In genomic region chr20:48329216-48329615, GRCh38 we compare ENCODE assay signal across 3 cellular contexts.
TF ChIP-seq lines count a peak whose summit lies in the region.

No MANE protein-coding gene starts in this region.

TF ChIP-seq in HepG2, 621 proteins besides CTCF, POLR2A, EP300 and RAD21:
- TF ChIP-seq SRSF9 (IDR thresholded peaks at IDR 0.05; ENCODE audit: borderline replicate concordance, insufficient read depth, low read depth, low read length, poor library complexity, severe bottlenecking) (no peak), PCBP2 (optimal IDR thresholded peaks at IDR 0.05; ENCODE audit: low read depth, low read length, poor library complexity, severe bottlenecking) (peak; percentile 74), ZNF564 (CRISPR knock-in tag; IDR thresholded peaks at IDR 0.05) (no peak), PRPF4 (IDR thresholded peaks at IDR 0.05; ENCODE audit: low read depth, low read length, poor library complexity, severe bottlenecking) (no peak), HNRNPK (IDR thresholded peaks at IDR 0.05; ENCODE audit: low read depth, low read length, poor library complexity, severe bottlenecking) (peak; percentile 91), DMTF1 (CRISPR knock-in tag; IDR thresholded peaks at IDR 0.05) (no peak)

TF ChIP-seq in GM23338, 12 proteins besides CTCF, POLR2A, EP300 and RAD21:
- TF ChIP-seq EZH2phosphoT487 (IDR thresholded peaks at IDR 0.05; ENCODE audit: unreplicated experiment) (no peak), POLR2AphosphoS5 (IDR thresholded peaks at IDR 0.05; ENCODE audit: low read depth) (no peak)
TF ChIP-seq in GM23338: peak in this region for 0.

TF ChIP-seq in H1, 55 proteins besides CTCF, POLR2A, EP300 and RAD21:
- TF ChIP-seq, protein P1, sequence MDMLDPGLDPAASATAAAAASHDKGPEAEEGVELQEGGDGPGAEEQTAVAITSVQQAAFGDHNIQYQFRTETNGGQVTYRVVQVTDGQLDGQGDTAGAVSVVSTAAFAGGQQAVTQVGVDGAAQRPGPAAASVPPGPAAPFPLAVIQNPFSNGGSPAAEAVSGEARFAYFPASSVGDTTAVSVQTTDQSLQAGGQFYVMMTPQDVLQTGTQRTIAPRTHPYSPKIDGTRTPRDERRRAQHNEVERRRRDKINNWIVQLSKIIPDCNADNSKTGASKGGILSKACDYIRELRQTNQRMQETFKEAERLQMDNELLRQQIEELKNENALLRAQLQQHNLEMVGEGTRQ (IDR thresholded peaks at IDR 0.05; ENCODE audit: low read length), result no peak
- no peak for TF ChIP-seq HDAC2 (IDR thresholded peaks at IDR 0.05; ENCODE audit: borderline replicate concordance in 1 of 2, low read depth in 2 of 2, low read length in 2 of 2)
- no peak for TF ChIP-seq YY1 (IDR thresholded peaks at IDR 0.05; ENCODE audit: low read depth, low read length)
- TF ChIP-seq SP2 (IDR thresholded peaks at IDR 0.05; ENCODE audit: low read length), result no peak
- TF ChIP-seq HDAC6 (IDR thresholded peaks at IDR 0.05; ENCODE audit: low read depth, low read length), result no peak
